11 cellular contexts compared by ENCODE assay signal in the genomic region with DNA sequence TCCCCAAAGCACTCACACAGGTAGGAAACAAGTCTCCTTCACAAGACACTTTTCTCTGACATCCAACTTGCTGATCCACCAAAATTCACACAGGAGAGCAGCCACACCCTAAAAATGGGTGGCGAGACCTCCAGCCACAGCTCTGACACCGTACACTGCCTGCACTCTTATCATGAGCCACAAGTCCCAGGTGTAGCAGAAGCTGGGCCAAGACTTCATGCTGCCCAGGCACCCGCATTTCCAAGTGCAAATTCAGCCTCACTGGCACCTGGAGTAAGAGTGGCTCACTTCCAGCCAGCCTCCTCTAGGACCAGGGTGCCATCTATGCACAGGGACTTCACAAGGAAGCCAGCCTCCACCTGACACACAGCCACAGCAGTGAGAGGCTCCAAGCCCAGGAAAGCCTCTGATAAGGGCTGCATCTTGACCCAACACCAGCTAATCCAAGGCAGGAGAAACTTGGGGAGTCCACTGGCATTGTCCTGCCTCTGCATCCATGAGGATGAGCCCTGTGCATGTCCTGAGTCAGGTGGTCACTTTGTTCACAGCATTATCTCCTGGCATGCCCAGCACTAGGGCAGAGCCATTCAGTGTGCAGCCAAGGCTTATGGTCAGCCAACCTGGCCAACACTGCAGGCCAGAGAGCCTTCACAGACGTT. TPM values are rescaled to one million over a fixed set of nuclear protein-coding genes. Genes with fewer than 3 reads are reported as not detected.
DNase-seq lines count a peak whose midpoint lies in the region; ATAC-seq and TF ChIP-seq lines count a peak whose summit lies in the region.
"Had no signal": no experiment of that assay in that cellular context is flagged by ENCODE, and none has a peak within 500 bp of the region (broad histone marks: within the 10 kb centered on the region; RNA-seq: fewer than 3 reads in every experiment).

No MANE protein-coding gene starts in this region.

- TF ChIP-seq CTCF in H9 (conservative IDR thresholded peaks at IDR 0.05): no peak
- no peak for TF ChIP-seq CTCF in neutrophil (IDR thresholded peaks at IDR 0.05)

- H3K36me3 ChIP-seq in neutrophil: peaks cover 15% of the 10 kb centered on the region

- H3K9ac ChIP-seq in H9 (ENCODE audit: extremely low read depth, insufficient read length, low read length): peak overlapping the region; percentile 21

- no peaks in the 10 kb centered on the region for H4K20me1 ChIP-seq in H9 (ENCODE audit: control insufficient read depth, insufficient read depth, insufficient read length)

- H3K36me3 Mint-ChIP-seq in H9 (ENCODE audit: insufficient read depth in 1 of 3, low read depth in 3 of 3): peaks cover 2 to 37% (median 25%) of the 10 kb centered on the region in 3 experiments; a peak in 6 of 7 replicates
- H3K36me3 Mint-ChIP-seq in activated CD8-positive, alpha-beta T cell treated with anti-CD3 and anti-CD28 coated beads, Interleukin-2, amount 10 ng/mL, durations not matched to agents 7 days and 5 days (ENCODE audit: low read depth): peaks cover 19% of the 10 kb centered on the region

- no peaks in the 10 kb centered on the region for H3K9me3 Mint-ChIP-seq in H9
- no peaks in the 10 kb centered on the region for H3K9me3 Mint-ChIP-seq in activated CD8-positive, alpha-beta T cell treated with anti-CD3 and anti-CD28 coated beads, Interleukin-2, amount 10 ng/mL, durations not matched to agents 7 days and 5 days (ENCODE audit: insufficient read depth)

- H3K4me1 Mint-ChIP-seq in H9: peaks cover 20 to 21% of the 10 kb centered on the region in 2 experiments
- H3K4me1 Mint-ChIP-seq in activated CD8-positive, alpha-beta T cell treated with anti-CD3 and anti-CD28 coated beads, Interleukin-2, amount 10 ng/mL, durations not matched to agents 7 days and 5 days (ENCODE audit: low read depth): peaks cover 37% of the 10 kb centered on the region

- H3K14ac ChIP-seq in H9 (ENCODE audit: insufficient read depth, low read length): no peak overlapping the region

- H3K4ac ChIP-seq in H9 (ENCODE audit: low read depth, low read length): no peak overlapping the region

- no peaks in the 10 kb centered on the region for H3K27me3 ChIP-seq in H9 (ENCODE audit: insufficient read depth, low read length)
- H3K27me3 ChIP-seq in neutrophil: no peaks in the 10 kb centered on the region

- CTCF ChIA-PET in activated CD8-positive, alpha-beta T cell treated with anti-CD3 and anti-CD28 coated beads, Interleukin-2, amount 10 ng/mL, durations not matched to agents 7 days and 5 days (lab: Charles Lee): interaction anchor here (1.1 to 2.6 kb wide), 3 partner anchors 29 to 99 kb away, joined by 5 to 11 read pairs (median 6); partner anchors contain the start of genes DCTPP1 and ZNF764

- H3K4me1 ChIP-seq in H9 (ENCODE audit: insufficient read depth, low read length): peaks cover 2% of the 10 kb centered on the region; the same call in 1 of the 2 replicates
- peaks cover 36% of the 10 kb centered on the region in 2 experiments for H3K4me1 ChIP-seq in neutrophil (ENCODE audit: control insufficient read depth in 1 of 2, insufficient read depth in 1 of 2, low read depth in 1 of 2, low read length in 1 of 2)

- DNase-seq in H9 (no peak), G401 (ENCODE audit: low spot score) (no peak), DMS114 treated with DMSO at 0.1 percent for 48 hours (lab: John Stamatoyannopoulos, UW; ENCODE audit: unreplicated experiment) (no peak)
- DNase-seq in activated CD8-positive, alpha-beta T cell treated with anti-CD3 and anti-CD28 coated beads, Interleukin-2, amount 10 ng/mL, durations not matched to agents 7 days and 5 days: no peak
- DNase-seq: activated CD4-positive, alpha-beta T cell treated with anti-CD3 and anti-CD28 coated beads for 4 hours; left colon; NCI-H187 treated with DMSO at 0.1 percent for 48 hours; right cardiac atrium; Right ventricle myocardium superior had no signal

- no peak overlapping the region for H2BK120ac ChIP-seq in H9 (ENCODE audit: low read depth, low read length, poor library complexity, severe bottlenecking)

- H2BK20ac ChIP-seq in H9 (ENCODE audit: low read depth, low read length, poor library complexity, severe bottlenecking): no peak overlapping the region

- H4K91ac ChIP-seq in H9 (ENCODE audit: insufficient read length, low read depth, low read length): no peak overlapping the region

- in situ Hi-C loops in G401 (cut with HindIII; ENCODE audit: low sequenced_read_pairs): no loop called here

- no peak overlapping the region for H2BK12ac ChIP-seq in H9 (ENCODE audit: insufficient read length, low read depth, low read length)

- no peaks in the 10 kb centered on the region for H3K27me3 Mint-ChIP-seq in H9 (ENCODE audit: low read depth)
- no peaks in the 10 kb centered on the region for H3K27me3 Mint-ChIP-seq in activated CD8-positive, alpha-beta T cell treated with anti-CD3 and anti-CD28 coated beads, Interleukin-2, amount 10 ng/mL, durations not matched to agents 7 days and 5 days (ENCODE audit: low read depth)

- no peaks in the 10 kb centered on the region for H3K79me2 ChIP-seq in H9 (ENCODE audit: insufficient read depth, low read length)

- H3K4me3 ChIP-seq in neutrophil (ENCODE audit: low read depth in 1 of 2, low read length in 1 of 2): no peak overlapping the region

- H3K23ac ChIP-seq in H9 (ENCODE audit: insufficient read length, low read depth, low read length): no peak overlapping the region

- no peak overlapping the region for H3K4me2 ChIP-seq in H9 (ENCODE audit: insufficient read depth, insufficient read length, low read length)

- no peak overlapping the region for H3K18ac ChIP-seq in H9 (ENCODE audit: insufficient read length, low read depth, low read length)

- H3K9me3 ChIP-seq in H9 (ENCODE audit: control insufficient read depth, low read depth, low read length) (no peaks in the 10 kb centered on the region), neutrophil (no peaks in the 10 kb centered on the region)

- no peaks in the 10 kb centered on the region for H3K79me1 ChIP-seq in H9 (ENCODE audit: insufficient read depth, low read depth, low read length, poor library complexity, severe bottlenecking)

- H3K23me2 ChIP-seq in H9 (ENCODE audit: insufficient read length, low read depth, low read length, poor library complexity, severe bottlenecking): peaks cover 23% of the 10 kb centered on the region

- no peak overlapping the region for H2BK5ac ChIP-seq in H9 (ENCODE audit: insufficient read length, low read length)

- POLR2A ChIA-PET in activated CD8-positive, alpha-beta T cell treated with anti-CD3 and anti-CD28 coated beads, Interleukin-2, amount 10 ng/mL, durations not matched to agents 7 days and 5 days (lab: Charles Lee): interaction anchor here (0.9 to 1.2 kb wide), 3 partner anchors 14 to 44 kb away, joined by 3 read pairs; no protein-coding TSS in a partner anchor

- H2AFZ ChIP-seq in H9 (ENCODE audit: low read length): no peak overlapping the region

- H2BK15ac ChIP-seq in H9 (ENCODE audit: low read depth, low read length): no peak overlapping the region

- no peak overlapping the region for H3T11ph ChIP-seq in H9 (ENCODE audit: low read length)

- H4K5ac ChIP-seq in H9 (ENCODE audit: insufficient read length, low read depth, low read length): no peak overlapping the region

- ATAC-seq in activated CD8-positive, alpha-beta T cell treated with anti-CD3 and anti-CD28 coated beads, Interleukin-2, amount 10 ng/mL, durations not matched to agents 7 days and 5 days: no peak
- ATAC-seq in HG03045 (IDR thresholded peaks at IDR 0.05; ENCODE audit: unreplicated experiment): no peak
- ATAC-seq: left colon, right cardiac atrium had no signal

- WGBS in H9 (ENCODE audit: extremely low coverage, insufficient read length, low lambda C conversion rate): no CpG with 5 or more reads among the region's 4 CpGs

- no peak overlapping the region for H3K56ac ChIP-seq in H9 (ENCODE audit: insufficient read length, low read depth, low read length)

- H3K4me3 Mint-ChIP-seq in H9: peak overlapping the region in 1 of 2 experiments; percentile 36; a peak in 2 of 5 replicates
- peak overlapping the region; percentile 25 for H3K4me3 Mint-ChIP-seq in activated CD8-positive, alpha-beta T cell treated with anti-CD3 and anti-CD28 coated beads, Interleukin-2, amount 10 ng/mL, durations not matched to agents 7 days and 5 days

- no peak overlapping the region for H4K8ac ChIP-seq in H9 (replicated peaks; ENCODE audit: insufficient read length, low read depth, low read length)

- H3K27ac Mint-ChIP-seq in H9: no peak overlapping the region; a peak in 1 of 7 replicates
- H3K27ac Mint-ChIP-seq in activated CD8-positive, alpha-beta T cell treated with anti-CD3 and anti-CD28 coated beads, Interleukin-2, amount 10 ng/mL, durations not matched to agents 7 days and 5 days: no peak overlapping the region

- no peak overlapping the region for H3K27ac ChIP-seq in H9 (ENCODE audit: insufficient read length, low read depth, low read length)
- peak overlapping the region; percentile 98 for H3K27ac ChIP-seq in neutrophil

- no peak overlapping the region for H2AK5ac ChIP-seq in H9 (ENCODE audit: insufficient read length, low read length)

RNA-seq across cellular contexts. Expression of gene ZNF768, which starts 2.6 kb away (rescaled TPM):
- total RNA-seq in H9 (2021): 39.0 and 40.0 TPM in 2 replicates
- total RNA-seq in activated CD8-positive, alpha-beta T cell treated with anti-CD3 and anti-CD28 coated beads, Interleukin-2, amount 10 ng/mL, durations not matched to agents 7 days and 5 days: 1 to 10 TPM; 6.7 to 7.0 TPM
- 96.8 and 108 TPM in 2 replicates for total RNA-seq in G401 (2014; rRNA removed; shearing (Covaris generic))

RNA-seq across cellular contexts. Expression of gene ZNF747, which starts 5.7 kb away (rescaled TPM):
- total RNA-seq in H9 (2021): 17.5 and 18.4 TPM in 2 replicates
- 10 to 100 TPM in 1 of 2 experiments, 1 to 10 TPM in 1; 8.9 to 10.8 TPM for total RNA-seq in activated CD8-positive, alpha-beta T cell treated with anti-CD3 and anti-CD28 coated beads, Interleukin-2, amount 10 ng/mL, durations not matched to agents 7 days and 5 days
- total RNA-seq in G401 (2014; rRNA removed; shearing (Covaris generic)): 0.12 TPM in 1 of 2 replicates, not detected in the other

RNA-seq across cellular contexts. Expression of gene ZNF764, which starts 29.2 kb away (rescaled TPM):
- 11.2 and 11.4 TPM in 2 replicates for total RNA-seq in H9 (2021)
- total RNA-seq in activated CD8-positive, alpha-beta T cell treated with anti-CD3 and anti-CD28 coated beads, Interleukin-2, amount 10 ng/mL, durations not matched to agents 7 days and 5 days: 10 to 100 TPM; 15.2 to 15.4 TPM
- 5.3 and 9.5 TPM in 2 replicates for total RNA-seq in G401 (2014; rRNA removed; shearing (Covaris generic))

RNA-seq across cellular contexts. Expression of gene ZNF688, which starts 42.6 kb away (rescaled TPM):
- 4.3 and 4.5 TPM in 2 replicates for total RNA-seq in H9 (2021)
- total RNA-seq in activated CD8-positive, alpha-beta T cell treated with anti-CD3 and anti-CD28 coated beads, Interleukin-2, amount 10 ng/mL, durations not matched to agents 7 days and 5 days: 10 to 100 TPM; 12.5 to 13.4 TPM
- 6.9 and 10.2 TPM in 2 replicates for total RNA-seq in G401 (2014; rRNA removed; shearing (Covaris generic))

RNA-seq across cellular contexts. Expression of gene ITGAL, which starts 56.4 kb away (rescaled TPM):
- total RNA-seq in H9 (2021): not detected in 2 replicates
- total RNA-seq in activated CD8-positive, alpha-beta T cell treated with anti-CD3 and anti-CD28 coated beads, Interleukin-2, amount 10 ng/mL, durations not matched to agents 7 days and 5 days: 100 to 1,000 TPM; 458 to 471 TPM
- total RNA-seq in G401 (2014; rRNA removed; shearing (Covaris generic)): not detected in 2 replicates
